ENCODE assay signal across 10 cellular contexts in genomic region chr4:48343035-48343434, GRCh38. TPM values are rescaled to one million over a fixed set of nuclear protein-coding genes. Genes with fewer than 3 reads are reported as not detected.
DNase-seq lines count a peak whose midpoint lies in the region; ATAC-seq, FAIRE-seq and TF ChIP-seq lines count a peak whose summit lies in the region.
"Had no signal": no experiment of that assay in that cellular context is flagged by ENCODE, and none has a peak within 500 bp of the region (broad histone marks: within the 10 kb centered on the region; RNA-seq: fewer than 3 reads in every experiment).

No MANE protein-coding gene starts in this region.

- H2AFZ ChIP-seq in astrocyte (ENCODE audit: low read depth, low read length) = no peak overlapping the region

- no peak for FAIRE-seq in astrocyte (lab: Jason Lieb, UNC)
- FAIRE-seq: G401.6 had no signal

- H3K4me3 Mint-ChIP-seq in astrocyte (ENCODE audit: unreplicated experiment) = peak overlapping the region; percentile 100

- peaks cover 55% of the 10 kb centered on the region for H4K20me1 ChIP-seq in astrocyte (ENCODE audit: insufficient read depth, low read length)

- no peaks in the 10 kb centered on the region for H3K36me3 Mint-ChIP-seq in astrocyte (ENCODE audit: low read depth, unreplicated experiment)

- 16 to 25% methylated on average over 3 of the region's 3 CpGs for WGBS in heart right ventricle, 2 donors

- peak overlapping the region; percentile 97 for H3K9ac ChIP-seq in astrocyte (ENCODE audit: low read length)

- H3K27ac ChIP-seq in heart right ventricle (peak overlapping the region in 5 of 10 donors; percentile 29 to 99 (median 99)), astrocyte (ENCODE audit: low read depth, low read length) (peak overlapping the region; percentile 86), vagina (peak overlapping the region; percentile 99)

- intact Hi-C loops in heart right ventricle (cut with DNase I) = loop anchor here in 1 of 10 donors (5.0 kb wide), 1 partner anchor 489 kb away; the partner anchor contains the start of gene OCIAD1
- intact Hi-C loops in Right ventricle myocardium inferior (cut with DNase I) = no loop called here
- intact Hi-C loops in vagina (cut with DNase I) = no loop called here

- H3K79me2 ChIP-seq in astrocyte (ENCODE audit: insufficient read depth, low read length) = peaks cover 72% of the 10 kb centered on the region

- peak overlapping the region; percentile 98 for H3K4me2 ChIP-seq in astrocyte (ENCODE audit: low read length)

- no peak for DNase-seq in heart right ventricle
- no peak for DNase-seq in Right ventricle myocardium inferior (ENCODE audit: missing footprints)
- no peak for DNase-seq in astrocyte (ENCODE audit: low read depth)
- peak; percentile 3 to 13 for DNase-seq in lung microvascular endothelial cell (ENCODE audit: low read depth in 2 of 2)
- DNase-seq in vagina (ENCODE audit: extremely low spot score in 2 of 2) = no peak
- DNase-seq in epidermal melanocyte (ENCODE audit: insufficient read length, low spot score) = no peak
- DNase-seq in SW 1271 (lab: John Stamatoyannopoulos, UW) = no peak

- TF ChIP-seq POLR2A in vagina (IDR thresholded peaks at IDR 0.05) (no peak), GM18505 (IDR thresholded peaks at IDR 0.05; ENCODE audit: borderline replicate concordance, extremely low read depth, insufficient read depth, insufficient read length) (no peak)

- no peak for ATAC-seq in heart right ventricle
- ATAC-seq in Right ventricle myocardium inferior = no peak
- ATAC-seq in GM18505 (IDR thresholded peaks at IDR 0.05; ENCODE audit: unreplicated experiment) = no peak

- H3K9me3 ChIP-seq in heart right ventricle (no peaks in the 10 kb centered on the region), astrocyte (ENCODE audit: insufficient read depth, low read depth, low read length) (no peaks in the 10 kb centered on the region), vagina (no peaks in the 10 kb centered on the region)
- H3K9me3 ChIP-seq: thyroid gland had no signal

- TF ChIP-seq CTCF in heart right ventricle (IDR thresholded peaks at IDR 0.05) = no peak
- no peak for TF ChIP-seq CTCF in astrocyte (IDR thresholded peaks at IDR 0.05; ENCODE audit: insufficient read depth, low read depth, low read length)
- TF ChIP-seq CTCF in vagina (IDR thresholded peaks at IDR 0.05) = no peak

- no peaks in the 10 kb centered on the region for H3K27me3 Mint-ChIP-seq in astrocyte (ENCODE audit: low read depth, unreplicated experiment)

- H3K4me3 ChIP-seq in heart right ventricle (peak overlapping the region in 9 of 10 donors; percentile 83 to 96 (median 93)), astrocyte (ENCODE audit: insufficient read depth, low read depth, low read length) (peak overlapping the region; percentile 81), vagina (peak overlapping the region in 1 of 2 donors; percentile 97)

- H3K4me1 ChIP-seq in heart right ventricle (peaks cover 0 to 70% (median 55%) of the 10 kb centered on the region in 9 donors), astrocyte (ENCODE audit: insufficient read depth, low read length) (peaks cover 21% of the 10 kb centered on the region), vagina (peaks cover 68% of the 10 kb centered on the region)

- H3K9me3 Mint-ChIP-seq in astrocyte (ENCODE audit: unreplicated experiment) = no peaks in the 10 kb centered on the region

- no peaks in the 10 kb centered on the region for H3K36me3 ChIP-seq in heart right ventricle
- no peaks in the 10 kb centered on the region for H3K36me3 ChIP-seq in astrocyte (ENCODE audit: insufficient read depth, low read length)
- no peaks in the 10 kb centered on the region for H3K36me3 ChIP-seq in vagina
- H3K36me3 ChIP-seq: thyroid gland had no signal

- peaks cover 52% of the 10 kb centered on the region for H3K4me1 Mint-ChIP-seq in astrocyte (ENCODE audit: low read depth, unreplicated experiment)

- H3K27me3 ChIP-seq in heart right ventricle (no peaks in the 10 kb centered on the region), astrocyte (ENCODE audit: insufficient read depth, low read length) (no peaks in the 10 kb centered on the region), vagina (no peaks in the 10 kb centered on the region)
- H3K27me3 ChIP-seq: thyroid gland had no signal

- H3K27ac Mint-ChIP-seq in astrocyte (ENCODE audit: unreplicated experiment) = peak overlapping the region; percentile 8

RNA-seq across cellular contexts. Expression of gene SLAIN2, which starts 1.7 kb away (rescaled TPM):
- 100 to 1,000 TPM; 100 to 185 (median 135) TPM for total RNA-seq in heart right ventricle
- polyA plus RNA-seq in heart right ventricle = 10 to 100 TPM; 16.4 to 45.8 TPM
- total RNA-seq in Right ventricle myocardium inferior = 116 TPM
- total RNA-seq in astrocyte = 85.3 and 90.5 TPM in 2 replicates
- total RNA-seq in lung microvascular endothelial cell = 16.8 and 18.5 TPM in 2 replicates
- 39.5 TPM for total RNA-seq in vagina

Comparison
In these comparisons a context has a peak if more than half of its experiments do, and no peak if none do; other contexts are left out.
1. DNase-seq: peak in lung microvascular endothelial cell (2 of 2); none in heart right ventricle (0 of 2), Right ventricle myocardium inferior (single experiment), astrocyte (single experiment), vagina (0 of 2), epidermal melanocyte (single experiment) and SW 1271 (0 of 2).